In the genomic region with DNA sequence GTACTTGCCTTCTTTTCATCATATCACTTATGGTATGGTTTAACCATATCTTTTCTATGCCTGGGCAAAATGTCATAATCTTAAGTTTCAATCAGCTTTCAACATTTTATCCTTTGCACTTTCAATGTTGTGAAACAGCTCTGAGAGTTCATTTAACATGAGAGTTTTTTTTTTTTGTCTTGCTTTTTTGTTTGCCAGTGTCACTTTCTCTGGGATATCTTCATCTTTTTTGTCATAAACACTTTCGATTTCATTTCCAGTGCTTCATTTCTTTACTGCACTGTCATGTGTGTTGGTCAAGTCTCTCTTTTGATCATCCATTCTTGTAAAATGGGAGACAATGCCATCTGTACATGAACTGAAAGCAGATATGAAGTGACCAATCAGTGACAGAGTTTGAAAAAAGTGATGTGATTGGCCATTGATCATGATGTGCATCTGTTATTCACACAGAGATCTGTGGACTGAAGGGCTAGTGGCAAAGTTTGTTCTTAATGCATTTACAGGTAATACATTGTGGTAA, we compare ENCODE assay signal across 22 cellular contexts. TPM values are rescaled to one million over a fixed set of nuclear protein-coding genes. Genes with fewer than 3 reads are reported as not detected.
DNase-seq lines count a peak whose midpoint lies in the region; ATAC-seq and TF ChIP-seq lines count a peak whose summit lies in the region.
"Had no signal": no experiment of that assay in that cellular context is flagged by ENCODE, and none has a peak within 500 bp of the region (broad histone marks: within the 10 kb centered on the region; RNA-seq: fewer than 3 reads in every experiment).

No MANE protein-coding gene starts in this region.

- no peaks in the 10 kb centered on the region for H3K27me3 ChIP-seq in tibial artery
- H3K27me3 ChIP-seq: BLaER1 treated with 17β-estradiol and CSF1 and Interleukin-3, amounts not matched to agents 10 nM and 100 nM; Peyer's patch had no signal

- H3K36me3 ChIP-seq in tibial artery = no peaks in the 10 kb centered on the region
- H3K36me3 ChIP-seq: BLaER1 treated with 17β-estradiol and CSF1 and Interleukin-3, amounts not matched to agents 10 nM and 100 nM; Peyer's patch had no signal

- no peaks in the 10 kb centered on the region for H3K9me3 ChIP-seq in tibial artery
- H3K9me3 ChIP-seq: A549; BLaER1 treated with 17β-estradiol and CSF1 and Interleukin-3, amounts not matched to agents 10 nM and 100 nM; Peyer's patch had no signal

- no peak overlapping the region for H3K4me3 Mint-ChIP-seq in stimulated activated naive CD8-positive, alpha-beta T cell treated with anti-CD3 and anti-CD28 coated beads, Interleukin-15, amount 100 ng/mL, for 72 hours
- H3K4me3 Mint-ChIP-seq in activated T-helper 17 cell treated with anti-CD3 and anti-CD28 coated beads, Interleukin-2, amount 50 U/mL, for 72 hours = no peak overlapping the region
- H3K4me3 Mint-ChIP-seq in stimulated activated effector memory CD8-positive, alpha-beta T cell treated with anti-CD3 and anti-CD28 coated beads, Interleukin-12 subunit alpha, Interleukin-12 subunit beta, amount 100 ng/mL, for 72 hours = no peak overlapping the region
- H3K4me3 Mint-ChIP-seq: CD4-positive, alpha-beta T cell had no signal

- H3K27me3 Mint-ChIP-seq in stimulated activated naive CD8-positive, alpha-beta T cell treated with anti-CD3 and anti-CD28 coated beads, Interleukin-15, amount 100 ng/mL, for 72 hours = no peaks in the 10 kb centered on the region
- no peaks in the 10 kb centered on the region for H3K27me3 Mint-ChIP-seq in activated T-helper 17 cell treated with anti-CD3 and anti-CD28 coated beads, Interleukin-2, amount 50 U/mL, for 72 hours
- H3K27me3 Mint-ChIP-seq: CD4-positive, alpha-beta T cell had no signal

- H3K27ac Mint-ChIP-seq in stimulated activated naive CD8-positive, alpha-beta T cell treated with anti-CD3 and anti-CD28 coated beads, Interleukin-15, amount 100 ng/mL, for 72 hours = no peak overlapping the region
- no peak overlapping the region for H3K27ac Mint-ChIP-seq in activated T-helper 17 cell treated with anti-CD3 and anti-CD28 coated beads, Interleukin-2, amount 50 U/mL, for 72 hours
- H3K27ac Mint-ChIP-seq in stimulated activated effector memory CD8-positive, alpha-beta T cell treated with anti-CD3 and anti-CD28 coated beads, Interleukin-12 subunit alpha, Interleukin-12 subunit beta, amount 100 ng/mL, for 72 hours = no peak overlapping the region
- H3K27ac Mint-ChIP-seq: CD4-positive, alpha-beta T cell had no signal

- no peak for TF ChIP-seq CTCF in tibial artery (IDR thresholded peaks at IDR 0.05)

- H3K27ac ChIP-seq in tibial artery = no peak overlapping the region
- H3K27ac ChIP-seq: A549; BLaER1 treated with 17β-estradiol and CSF1 and Interleukin-3, amounts not matched to agents 10 nM and 100 nM; Peyer's patch had no signal

- intact Hi-C loops in tibial artery (cut with DNase I; ENCODE audit: low total_unique reads) = no loop called here

- no peaks in the 10 kb centered on the region for H3K9me3 Mint-ChIP-seq in stimulated activated naive CD8-positive, alpha-beta T cell treated with anti-CD3 and anti-CD28 coated beads, Interleukin-15, amount 100 ng/mL, for 72 hours
- H3K9me3 Mint-ChIP-seq in activated T-helper 17 cell treated with anti-CD3 and anti-CD28 coated beads, Interleukin-2, amount 50 U/mL, for 72 hours = no peaks in the 10 kb centered on the region
- H3K9me3 Mint-ChIP-seq in stimulated activated effector memory CD8-positive, alpha-beta T cell treated with anti-CD3 and anti-CD28 coated beads, Interleukin-12 subunit alpha, Interleukin-12 subunit beta, amount 100 ng/mL, for 72 hours = no peaks in the 10 kb centered on the region
- H3K9me3 Mint-ChIP-seq: CD4-positive, alpha-beta T cell had no signal

- H3K36me3 Mint-ChIP-seq in activated T-helper 17 cell treated with anti-CD3 and anti-CD28 coated beads, Interleukin-2, amount 50 U/mL, for 72 hours (ENCODE audit: low read depth) = peaks cover 6% of the 10 kb centered on the region
- no peaks in the 10 kb centered on the region for H3K36me3 Mint-ChIP-seq in stimulated activated effector memory CD8-positive, alpha-beta T cell treated with anti-CD3 and anti-CD28 coated beads, Interleukin-12 subunit alpha, Interleukin-12 subunit beta, amount 100 ng/mL, for 72 hours

- no peak for DNase-seq in stimulated activated naive CD8-positive, alpha-beta T cell treated with anti-CD3 and anti-CD28 coated beads, Interleukin-15, amount 100 ng/mL, for 72 hours
- no peak for DNase-seq in stimulated activated naive CD8-positive, alpha-beta T cell treated with anti-CD3 and anti-CD28 coated beads, Interleukin-15, Interleukin-2, amounts not matched to agents 100 U/mL and 50 U/mL, for 24 hours
- no peak for DNase-seq in stimulated activated effector memory CD8-positive, alpha-beta T cell treated with anti-CD3 and anti-CD28 coated beads, Interleukin-12 subunit alpha, Interleukin-12 subunit beta, amount 100 ng/mL, for 72 hours (ENCODE audit: low spot score in 2 of 2)
- DNase-seq in GM03348 (ENCODE audit: low spot score) (no peak), tibial artery (no peak)
- DNase-seq: AML-193; CD4-positive, alpha-beta T cell; Kasumi-1; NCI-H1105 treated with DMSO at 0.1 percent for 48 hours; NCI-H146; NCI-H2029 treated with DMSO at 0.1 percent for 48 hours; NCI-H2227 treated with DMSO at 0.1 percent for 48 hours; NCI-H526 treated with DMSO at 0.1 percent for 48 hours; Peyer's patch; SHP77 treated with DMSO at 0.1 percent for 48 hours had no signal

- no peaks in the 10 kb centered on the region for H3K4me1 ChIP-seq in tibial artery
- H3K4me1 ChIP-seq: A549; BLaER1 treated with 17β-estradiol and CSF1 and Interleukin-3, amounts not matched to agents 10 nM and 100 nM; Peyer's patch had no signal

- H3K4me1 Mint-ChIP-seq in stimulated activated naive CD8-positive, alpha-beta T cell treated with anti-CD3 and anti-CD28 coated beads, Interleukin-15, amount 100 ng/mL, for 72 hours = peaks cover 14% of the 10 kb centered on the region
- H3K4me1 Mint-ChIP-seq in activated T-helper 17 cell treated with anti-CD3 and anti-CD28 coated beads, Interleukin-2, amount 50 U/mL, for 72 hours = no peaks in the 10 kb centered on the region
- peaks cover 11% of the 10 kb centered on the region for H3K4me1 Mint-ChIP-seq in stimulated activated effector memory CD8-positive, alpha-beta T cell treated with anti-CD3 and anti-CD28 coated beads, Interleukin-12 subunit alpha, Interleukin-12 subunit beta, amount 100 ng/mL, for 72 hours

- no peak overlapping the region for H3K4me3 ChIP-seq in tibial artery
- H3K4me3 ChIP-seq: A549; BLaER1 treated with 17β-estradiol and CSF1 and Interleukin-3, amounts not matched to agents 10 nM and 100 nM; K562; Peyer's patch had no signal

- ATAC-seq in stimulated activated naive CD8-positive, alpha-beta T cell treated with anti-CD3 and anti-CD28 coated beads, Interleukin-15, amount 100 ng/mL, for 72 hours = peak; percentile 50
- no peak for ATAC-seq in stimulated activated naive CD8-positive, alpha-beta T cell treated with anti-CD3 and anti-CD28 coated beads, Interleukin-15, Interleukin-2, amounts not matched to agents 100 U/mL and 50 U/mL, for 24 hours
- ATAC-seq in HG02885 (IDR thresholded peaks at IDR 0.05; ENCODE audit: poor library complexity, unreplicated experiment) (peak; percentile 56), esophagus mucosa (no peak)
- peak; percentile 40 for ATAC-seq in activated T-helper 17 cell treated with anti-CD3 and anti-CD28 coated beads, Interleukin-2, amount 50 U/mL, for 72 hours (replicated peaks)
- ATAC-seq in stimulated activated effector memory CD8-positive, alpha-beta T cell treated with anti-CD3 and anti-CD28 coated beads, Interleukin-12 subunit alpha, Interleukin-12 subunit beta, amount 100 ng/mL, for 72 hours = peak; percentile 40
- ATAC-seq: A549, HCT116, K562 had no signal

RNA-seq across cellular contexts. Expression of gene POU5F2, which starts 7.5 kb away (rescaled TPM):
- total RNA-seq in activated T-helper 17 cell treated with anti-CD3 and anti-CD28 coated beads, Interleukin-2, amount 50 U/mL, for 72 hours = 1 to 10 TPM; 1.5 to 2.1 TPM
- total RNA-seq in esophagus mucosa = 0.80 TPM

Comparison
In these comparisons a context has a peak if more than half of its experiments do, and no peak if none do; other contexts are left out.
1. ATAC-seq: peak in stimulated activated naive CD8-positive, alpha-beta T cell treated with anti-CD3 and anti-CD28 coated beads, Interleukin-15, amount 100 ng/mL, for 72 hours (single experiment), HG02885 (single experiment), activated T-helper 17 cell treated with anti-CD3 and anti-CD28 coated beads, Interleukin-2, amount 50 U/mL, for 72 hours (single experiment) and stimulated activated effector memory CD8-positive, alpha-beta T cell treated with anti-CD3 and anti-CD28 coated beads, Interleukin-12 subunit alpha, Interleukin-12 subunit beta, amount 100 ng/mL, for 72 hours (single experiment); none in stimulated activated naive CD8-positive, alpha-beta T cell treated with anti-CD3 and anti-CD28 coated beads, Interleukin-15, Interleukin-2, amounts not matched to agents 100 U/mL and 50 U/mL, for 24 hours (single experiment) and esophagus mucosa (single experiment).